In the genomic region with DNA sequence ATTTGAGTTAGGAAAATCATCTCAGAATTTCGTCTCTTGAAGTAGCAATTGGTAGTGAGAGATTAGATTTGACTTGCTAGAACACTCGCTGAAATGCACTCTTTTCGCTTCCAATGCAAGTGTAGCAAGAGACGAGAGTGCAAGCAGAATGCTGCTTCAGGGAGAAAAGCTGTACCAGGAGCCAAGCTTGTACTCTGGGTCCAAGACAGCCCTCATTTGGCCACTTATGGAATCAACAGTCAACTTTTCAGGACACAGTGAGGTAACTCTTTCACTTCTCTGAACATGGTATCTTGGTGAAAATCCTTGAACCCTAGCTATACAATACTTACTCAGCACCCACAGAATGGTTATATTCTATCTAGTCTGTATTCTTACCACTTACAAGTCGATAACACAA, we compare ENCODE assay signal across 8 cellular contexts.
A peak's percentile ranks its signal among the peaks of the same experiment; 100 is the strongest.
DNase-seq lines count a peak whose midpoint lies in the region; ATAC-seq, FAIRE-seq and TF ChIP-seq lines count a peak whose summit lies in the region.
"Not testable (repeated sequence)": the region's sequence is repeated elsewhere in the genome, so short reads cannot be mapped to it uniquely, and the experiment has no call there.

No MANE protein-coding gene starts in this region.

- H3K9me3 ChIP-seq in HCT116 (ENCODE audit: control insufficient read depth in 1 of 2, insufficient read depth in 1 of 2, low read depth in 1 of 2, low read length in 2 of 2); HepG2 (ENCODE audit: low read length); small intestine (ENCODE audit: control insufficient read depth, low read depth): not testable (repeated sequence)

- H3K27me3 ChIP-seq in HCT116 (ENCODE audit: insufficient read depth, low read length); HepG2 (ENCODE audit: control insufficient read depth in 1 of 2, insufficient read depth in 2 of 2, low read length in 2 of 2); small intestine (ENCODE audit: control insufficient read depth in 2 of 2, insufficient read depth in 2 of 2, low read length in 2 of 2): not testable (repeated sequence)

- peak; percentile 7; the same call in 1 of the 2 replicates for TF ChIP-seq RAD21 in HCT116 (IDR thresholded peaks at IDR 0.05; ENCODE audit: low read depth)
- not testable (repeated sequence) for TF ChIP-seq RAD21 in HepG2 (CRISPR knock-in tag; IDR thresholded peaks at IDR 0.05)

- H3K9me2 ChIP-seq in HCT116 (ENCODE audit: insufficient read depth), result not testable (repeated sequence)

- H3K9ac ChIP-seq in HCT116 (ENCODE audit: low read length); HepG2 (ENCODE audit: insufficient read depth, low read depth, low read length): not testable (repeated sequence)

- TF ChIP-seq CTCF in HCT116 (IDR thresholded peaks at IDR 0.05 in 2 of 3, conservative IDR thresholded peaks at IDR 0.05 in 1 of 3; ENCODE audit: borderline replicate concordance in 1 of 3, insufficient read depth in 1 of 3, low read depth in 2 of 3, low read length in 2 of 3); cardiac fibroblast (IDR thresholded peaks at IDR 0.05; ENCODE audit: low read depth, low read length); fibroblast of the aortic adventitia (IDR thresholded peaks at IDR 0.05; ENCODE audit: insufficient read depth, low read length): not testable (repeated sequence)
- peak; percentile 63 for TF ChIP-seq CTCF in HepG2 (CRISPR knock-in tag; IDR thresholded peaks at IDR 0.05)

- FAIRE-seq in HepG2 (lab: Jason Lieb, UNC), result peak; percentile 47
- FAIRE-seq in small intestine (lab: Jason Lieb, UNC), result not testable (repeated sequence)

- WGBS in HepG2 (ENCODE audit: low lambda C conversion rate), result 26% methylated on average over 4 of the region's 5 CpGs
- WGBS in small intestine, 3 donors, result 60 to 77% (median 73%) methylated on average over 5 of the region's 5 CpGs

- not testable (repeated sequence) for BruUV-seq in HCT116 (replicated peaks; lab: Mats Ljungman, UMichigan); HepG2 (replicated peaks; lab: Mats Ljungman, UMichigan)

- POLR2A ChIA-PET in HCT116 (lab: Charles Lee); HepG2 (lab: Yijun Ruan, JAX): not testable (repeated sequence)

- intact Hi-C loops in HCT116 (cut with micrococcal nuclease); HepG2 (cut with micrococcal nuclease; ENCODE audit: unreplicated experiment): not testable (repeated sequence)

- not testable (repeated sequence) for H3K4me1 ChIP-seq in HCT116 (ENCODE audit: control insufficient read depth in 1 of 2, insufficient read depth in 2 of 2, low read length in 2 of 2); small intestine (ENCODE audit: control insufficient read depth in 2 of 2, insufficient read depth in 1 of 2, low read depth in 1 of 2, low read length in 1 of 2)
- H3K4me1 ChIP-seq in HepG2 (ENCODE audit: insufficient read depth, low read length), result peaks cover 51% of the 10 kb centered on the region

- H3K27ac ChIP-seq in HCT116 (ENCODE audit: low read depth, low read length); HepG2 (ENCODE audit: extremely low read length, insufficient read depth, low read length); small intestine (ENCODE audit: low read depth in 1 of 2, low read length in 1 of 2): not testable (repeated sequence)

- DNase-seq in HCT116 (ENCODE audit: low read depth, low spot score); HepG2 (ENCODE audit: low spot score): not testable (repeated sequence)
- DNase-seq in NCI-H1092 treated with DMSO at 0.1 percent for 48 hours (lab: John Stamatoyannopoulos, UW) (peak; percentile 17), NCI-H69 (lab: John Stamatoyannopoulos, UW) (peak; percentile 42), SK-MEL-5 (ENCODE audit: low read depth, low spot score) (peak; percentile 49), cardiac fibroblast (ENCODE audit: low read depth in 2 of 2) (peak; percentile 6 to 34), fibroblast of the aortic adventitia (ENCODE audit: low read depth) (peak; percentile 19), small intestine (peak; percentile 27)

- not testable (repeated sequence) for H3K79me2 ChIP-seq in HCT116 (ENCODE audit: insufficient read depth, low read length); HepG2 (ENCODE audit: insufficient read depth, low read length)

- ATAC-seq in HCT116, result not testable (repeated sequence)
- ATAC-seq in HepG2, result 0 out of 3 replicates have a peak, but pooled peaks have one; percentile 8

- not testable (repeated sequence) for H2AFZ ChIP-seq in HCT116 (ENCODE audit: low read depth, low read length, poor library complexity, severe bottlenecking); HepG2 (ENCODE audit: low read length)

- H3K4me3 ChIP-seq in HCT116 (replicated peaks in 1 of 2; ENCODE audit: low read depth in 1 of 2, low read length in 2 of 2); cardiac fibroblast (replicated peaks in 1 of 2; ENCODE audit: low read depth in 2 of 2, low read length in 2 of 2); fibroblast of the aortic adventitia (ENCODE audit: low read depth, low read length); HepG2 (replicated peaks in 1 of 3; ENCODE audit: insufficient read depth in 1 of 3, low read depth in 2 of 3, low read length in 3 of 3); small intestine (ENCODE audit: low read depth in 1 of 2, low read length in 2 of 2): not testable (repeated sequence)

- RAD21 ChIA-PET in HCT116 (lab: Charles Lee; ENCODE audit: low non-redundant PET in 1 of 2, low total read pairs in 2 of 2, uncharacterized antibody in 2 of 2, unreplicated experiment in 2 of 2), result not testable (repeated sequence)

- H3K36me3 ChIP-seq in HCT116 (ENCODE audit: control insufficient read depth in 1 of 2, insufficient read depth in 2 of 2, low read length in 2 of 2); HepG2 (replicated peaks in 1 of 2; ENCODE audit: control insufficient read depth in 1 of 2, insufficient read depth in 2 of 2, low read length in 2 of 2); small intestine (ENCODE audit: control insufficient read depth in 2 of 2, insufficient read depth in 2 of 2, low read length in 2 of 2): not testable (repeated sequence)

- CTCF ChIA-PET in HCT116 (lab: Charles Lee); HepG2 (lab: Yijun Ruan, JAX; ENCODE audit: low intra/inter-chr PET ratio, low total read pairs): not testable (repeated sequence)

- TF ChIP-seq POLR2A in HCT116 (IDR thresholded peaks at IDR 0.05; ENCODE audit: borderline replicate concordance, extremely low read depth, insufficient read depth, insufficient read length); HepG2 (IDR thresholded peaks at IDR 0.05; ENCODE audit: insufficient read depth in 1 of 2, low read depth in 2 of 2, low read length in 2 of 2): not testable (repeated sequence)

- not testable (repeated sequence) for H3K4me2 ChIP-seq in HCT116 (ENCODE audit: low read length)
- H3K4me2 ChIP-seq in HepG2 (ENCODE audit: low read depth, low read length), result peak overlapping the region; percentile 32; the same call in 1 of the 2 replicates

- H4K20me1 ChIP-seq in HCT116 (ENCODE audit: insufficient read depth); HepG2 (ENCODE audit: insufficient read depth, low read length): not testable (repeated sequence)

- in situ Hi-C loops in SK-MEL-5 (cut with HindIII; ENCODE audit: low pct_unique_long_range_greater_than_20kb, low sequenced_read_pairs); HepG2 (cut with HindIII; ENCODE audit: extremely low pct_ligation_motif_present, low pct_unique_long_range_greater_than_20kb): not testable (repeated sequence)

- not testable (repeated sequence) for TF ChIP-seq EP300 in HepG2 (IDR thresholded peaks at IDR 0.05; ENCODE audit: low read depth in 2 of 2, low read length in 2 of 2); HepG2 (CRISPR knock-in tag; IDR thresholded peaks at IDR 0.05; ENCODE audit: borderline replicate concordance)

TF ChIP-seq in HepG2, 621 proteins besides CTCF, POLR2A, EP300 and RAD21:
- peak; percentile 54 for TF ChIP-seq STAG1 (CRISPR knock-in tag; IDR thresholded peaks at IDR 0.05)
